ENCODE assay signal across 9 cellular contexts in the genomic region with DNA sequence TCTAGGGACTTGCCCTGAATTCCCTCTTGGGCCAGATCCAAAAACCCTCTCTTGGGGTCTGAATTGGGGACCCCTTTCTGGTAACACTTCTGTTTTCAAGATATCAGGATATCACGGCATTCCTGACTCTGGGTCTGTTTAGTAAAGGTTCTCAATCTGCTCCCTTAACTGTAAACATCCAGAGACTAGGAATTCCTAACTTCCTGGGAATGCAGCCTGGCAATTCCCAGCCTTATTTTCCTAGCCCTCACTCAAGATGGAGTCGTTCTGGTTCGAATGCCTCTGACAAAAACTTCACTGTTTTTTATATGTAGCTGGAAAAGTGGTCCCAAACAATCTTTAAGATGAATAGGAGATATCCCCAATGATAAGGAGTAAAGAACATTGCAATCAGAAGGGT.
"Had no signal": no experiment of that assay in that cellular context is flagged by ENCODE, and none has a peak within 500 bp of the region (broad histone marks: within the 10 kb centered on the region; RNA-seq: fewer than 3 reads in every experiment).

No MANE protein-coding gene starts in this region.

- H3K4me1 ChIP-seq: HAP-1 had no signal

- H3K4me3 ChIP-seq: HAP-1, K562 had no signal

- ATAC-seq: HCT116, K562 had no signal

- FAIRE-seq: H54, HTR-8/SVneo, K562 had no signal

- H3K27ac Mint-ChIP-seq: HFFc6 had no signal

- H3K9me3 Mint-ChIP-seq: HFFc6 had no signal

- H3K36me3 ChIP-seq: HAP-1 had no signal

- H3K9me3 ChIP-seq: HAP-1 had no signal

- DNase-seq: GOT3, HFFc6, IMR-90, KG1 had no signal

- H3K4me3 Mint-ChIP-seq: HFFc6 had no signal
